8 cellular contexts compared by ENCODE assay signal in genomic region chr17:50344712-50345380, GRCh38. TPM values are rescaled to one million over a fixed set of nuclear protein-coding genes. Genes with fewer than 3 reads are reported as not detected.
A peak's percentile ranks its signal among the peaks of the same experiment; 100 is the strongest.
DNase-seq lines count a peak whose midpoint lies in the region; ATAC-seq and TF ChIP-seq lines count a peak whose summit lies in the region.

No MANE protein-coding gene starts in this region.

- H3K9me3 Mint-ChIP-seq in CD8-positive, alpha-beta T cell: no peaks in the 10 kb centered on the region
- H3K9me3 Mint-ChIP-seq in activated CD8-positive, alpha-beta T cell treated with anti-CD3 and anti-CD28 coated beads for 36 hours: no peaks in the 10 kb centered on the region

- no peak overlapping the region for H3K27ac ChIP-seq in CD8-positive, alpha-beta T cell (ENCODE audit: low read depth, low read length)
- H3K27ac ChIP-seq in HUES6 (ENCODE audit: low read depth, low read length): no peak overlapping the region
- H3K27ac ChIP-seq in upper lobe of right lung: no peak overlapping the region
- H3K27ac ChIP-seq in gastrocnemius medialis: no peak overlapping the region

- ATAC-seq in CD8-positive, alpha-beta T cell: no peak
- ATAC-seq in activated CD8-positive, alpha-beta T cell treated with anti-CD3 and anti-CD28 coated beads for 36 hours: no peak
- ATAC-seq in mucosa of descending colon: peak; percentile 29
- no peak for ATAC-seq in upper lobe of right lung
- ATAC-seq in GM21447 (IDR thresholded peaks at IDR 0.05; ENCODE audit: unreplicated experiment): no peak
- no peak for ATAC-seq in gastrocnemius medialis

- H3K36me3 ChIP-seq in CD8-positive, alpha-beta T cell (ENCODE audit: insufficient read depth, low read length): no peaks in the 10 kb centered on the region
- H3K36me3 ChIP-seq in HUES6 (ENCODE audit: control insufficient read depth, insufficient read depth, low read length): no peaks in the 10 kb centered on the region
- no peaks in the 10 kb centered on the region for H3K36me3 ChIP-seq in mucosa of descending colon (ENCODE audit: low read depth)
- no peaks in the 10 kb centered on the region for H3K36me3 ChIP-seq in upper lobe of right lung
- H3K36me3 ChIP-seq in gastrocnemius medialis: no peaks in the 10 kb centered on the region

- DNase-seq in CD8-positive, alpha-beta T cell: no peak
- peak; percentile 15 for DNase-seq in activated CD8-positive, alpha-beta T cell treated with anti-CD3 and anti-CD28 coated beads for 36 hours
- DNase-seq in mucosa of descending colon: peak in 2 of 3 donors; percentile 25 to 53
- no peak for DNase-seq in upper lobe of right lung
- DNase-seq in HEK293T (ENCODE audit: extremely low spot score): no peak
- DNase-seq in gastrocnemius medialis: no peak

- peaks cover 2% of the 10 kb centered on the region for H3K36me3 Mint-ChIP-seq in CD8-positive, alpha-beta T cell
- no peaks in the 10 kb centered on the region for H3K36me3 Mint-ChIP-seq in activated CD8-positive, alpha-beta T cell treated with anti-CD3 and anti-CD28 coated beads for 36 hours (ENCODE audit: low read depth)

- TF ChIP-seq POLR2A in gastrocnemius medialis (IDR thresholded peaks at IDR 0.05): no peak

- in situ Hi-C loops in gastrocnemius medialis (cut with MboI; ENCODE audit: low sequenced_read_pairs in 4 of 4): no loop called here

- H3K27ac Mint-ChIP-seq in CD8-positive, alpha-beta T cell: peak overlapping the region; percentile 41
- peak overlapping the region; percentile 78 for H3K27ac Mint-ChIP-seq in activated CD8-positive, alpha-beta T cell treated with anti-CD3 and anti-CD28 coated beads for 36 hours

- TF ChIP-seq CTCF in CD8-positive, alpha-beta T cell (IDR thresholded peaks at IDR 0.05): no peak
- no peak for TF ChIP-seq CTCF in activated CD8-positive, alpha-beta T cell treated with anti-CD3 and anti-CD28 coated beads for 36 hours (IDR thresholded peaks at IDR 0.05)
- TF ChIP-seq CTCF in mucosa of descending colon (IDR thresholded peaks at IDR 0.05) (no peak), upper lobe of right lung (IDR thresholded peaks at IDR 0.05) (no peak), gastrocnemius medialis (IDR thresholded peaks at IDR 0.05 in 4 of 5, conservative IDR thresholded peaks at IDR 0.05 in 1 of 5) (no peak)

- peak overlapping the region; percentile 55 for H3K4me3 ChIP-seq in CD8-positive, alpha-beta T cell (ENCODE audit: low read depth, low read length)
- H3K4me3 ChIP-seq in HUES6 (ENCODE audit: low read depth, low read length) (peak overlapping the region; percentile 95; the same call in 1 of the 2 replicates), mucosa of descending colon (no peak overlapping the region), upper lobe of right lung (no peak overlapping the region), gastrocnemius medialis (peak overlapping the region in 1 of 4 donors; percentile 79)

- CTCF ChIA-PET in CD8-positive, alpha-beta T cell (lab: Charles Lee): interaction anchor here (3.3 kb wide), 1 partner anchor 17 kb away, joined by 21 read pairs; no protein-coding TSS in a partner anchor
- CTCF ChIA-PET in activated CD8-positive, alpha-beta T cell treated with anti-CD3 and anti-CD28 coated beads for 36 hours (lab: Charles Lee): interaction anchor here (3.4 to 4.8 kb wide), 2 partner anchors 16 to 17 kb away, joined by 13 to 69 read pairs; no protein-coding TSS in a partner anchor
- CTCF ChIA-PET in HEK293T (lab: Yijun Ruan, JAX): no interaction called here

- peaks cover 34% of the 10 kb centered on the region for H3K4me1 Mint-ChIP-seq in CD8-positive, alpha-beta T cell (ENCODE audit: low read depth)
- H3K4me1 Mint-ChIP-seq in activated CD8-positive, alpha-beta T cell treated with anti-CD3 and anti-CD28 coated beads for 36 hours (ENCODE audit: low read depth): peaks cover 33% of the 10 kb centered on the region

- H3K4me1 ChIP-seq in CD8-positive, alpha-beta T cell (ENCODE audit: insufficient read depth, low read length): peaks cover 29% of the 10 kb centered on the region
- peaks cover 21% of the 10 kb centered on the region for H3K4me1 ChIP-seq in HUES6 (ENCODE audit: control insufficient read depth, insufficient read depth, low read length)
- H3K4me1 ChIP-seq in mucosa of descending colon (ENCODE audit: low read depth): peaks cover 31% of the 10 kb centered on the region
- H3K4me1 ChIP-seq in upper lobe of right lung: peaks cover 13% of the 10 kb centered on the region
- peaks cover 8 to 19% of the 10 kb centered on the region in 2 donors for H3K4me1 ChIP-seq in gastrocnemius medialis

- H3K27me3 Mint-ChIP-seq in CD8-positive, alpha-beta T cell (ENCODE audit: low read depth): no peaks in the 10 kb centered on the region
- no peaks in the 10 kb centered on the region for H3K27me3 Mint-ChIP-seq in activated CD8-positive, alpha-beta T cell treated with anti-CD3 and anti-CD28 coated beads for 36 hours

- H3K9me3 ChIP-seq in CD8-positive, alpha-beta T cell (ENCODE audit: low read length): no peaks in the 10 kb centered on the region
- H3K9me3 ChIP-seq in HUES6 (ENCODE audit: control insufficient read depth, insufficient read depth, low read depth, low read length) (peaks cover 2% of the 10 kb centered on the region; the same call in 1 of the 2 replicates), mucosa of descending colon (no peaks in the 10 kb centered on the region), upper lobe of right lung (no peaks in the 10 kb centered on the region), gastrocnemius medialis (no peaks in the 10 kb centered on the region)

- no peak overlapping the region for H3K9ac ChIP-seq in HUES6 (ENCODE audit: low read length)

- H3K4me3 Mint-ChIP-seq in CD8-positive, alpha-beta T cell: peak overlapping the region; percentile 78
- peak overlapping the region; percentile 78 for H3K4me3 Mint-ChIP-seq in activated CD8-positive, alpha-beta T cell treated with anti-CD3 and anti-CD28 coated beads for 36 hours

- POLR2A ChIA-PET in CD8-positive, alpha-beta T cell (lab: Charles Lee): interaction anchor here (0.6 to 2.8 kb wide), 5 partner anchors 8 to 1448 kb away, joined by 3 to 17 read pairs (median 4); partner anchors contain the start of gene LRRC59
- POLR2A ChIA-PET in activated CD8-positive, alpha-beta T cell treated with anti-CD3 and anti-CD28 coated beads for 36 hours (lab: Charles Lee): interaction anchor here (0.6 to 5.3 kb wide), 5 partner anchors 16 to 184 kb away, joined by 3 to 69 read pairs (median 7); partner anchors contain the start of gene LRRC59
- POLR2A ChIA-PET in HEK293T (lab: Yijun Ruan, JAX): interaction anchor here (1.5 kb wide), 1 partner anchor 10 kb away, joined by 4 read pairs; no protein-coding TSS in a partner anchor

- intact Hi-C loops in CD8-positive, alpha-beta T cell (cut with DNase I, micrococcal nuclease): loop anchor here in 1 of 2 experiments (5.0 kb wide), 1 partner anchor 362 kb away; the partner anchor contains the start of gene ANKRD40
- intact Hi-C loops in activated CD8-positive, alpha-beta T cell treated with anti-CD3 and anti-CD28 coated beads for 36 hours (cut with micrococcal nuclease): no loop called here
- intact Hi-C loops in mucosa of descending colon (cut with DNase I, micrococcal nuclease) (no loop called here), upper lobe of right lung (cut with DNase I) (no loop called here), gastrocnemius medialis (cut with DNase I; ENCODE audit: low total_unique reads) (loop anchor here (2.0 kb wide), 1 partner anchor 28 kb away; the partner anchor contains the start of genes EME1 and MRPL27)

- no peaks in the 10 kb centered on the region for H3K27me3 ChIP-seq in CD8-positive, alpha-beta T cell (ENCODE audit: insufficient read depth, low read length)
- H3K27me3 ChIP-seq in HUES6 (ENCODE audit: control insufficient read depth, insufficient read depth, low read length) (peaks cover 13% of the 10 kb centered on the region), upper lobe of right lung (no peaks in the 10 kb centered on the region), gastrocnemius medialis (no peaks in the 10 kb centered on the region)

TF ChIP-seq in HEK293T, 16 proteins besides CTCF, POLR2A, EP300 and RAD21 (continues in another document):
- TF ChIP-seq LEF1 (IDR thresholded peaks at IDR 0.05; ENCODE audit: borderline replicate concordance) (no peak), BHLHE40 (IDR thresholded peaks at IDR 0.05; ENCODE audit: borderline replicate concordance) (no peak), ELF4 (IDR thresholded peaks at IDR 0.05) (no peak), L3MBTL2 (conservative IDR thresholded peaks at IDR 0.05) (no peak), TARDBP (IDR thresholded peaks at IDR 0.05) (no peak), NFRKB (IDR thresholded peaks at IDR 0.05) (no peak), FOXA1 (IDR thresholded peaks at IDR 0.05) (no peak), ARNT (IDR thresholded peaks at IDR 0.05) (no peak), ZNF384 (IDR thresholded peaks at IDR 0.05) (no peak), HDGF (IDR thresholded peaks at IDR 0.05; ENCODE audit: borderline replicate concordance) (no peak)

RNA-seq across cellular contexts. Expression of gene XYLT2, which starts 1.1 kb away (rescaled TPM):
- 1 to 10 TPM; 9.0 to 9.4 TPM for total RNA-seq in CD8-positive, alpha-beta T cell
- total RNA-seq in activated CD8-positive, alpha-beta T cell treated with anti-CD3 and anti-CD28 coated beads for 36 hours: 10 to 100 TPM; 24.4 to 25.3 TPM
- total RNA-seq in mucosa of descending colon: 10 to 100 TPM; 14.7 to 20.0 (median 18.4) TPM
- total RNA-seq in upper lobe of right lung: 20.3 TPM
- total RNA-seq in gastrocnemius medialis: 10 to 100 TPM in 2 of 4 donors, 1 to 10 TPM in 2; 7.9 to 12.6 (median 9.8) TPM

RNA-seq across cellular contexts. Expression of gene MRPL27, which starts 28.1 kb away (rescaled TPM):
- 10 to 100 TPM; 28.6 to 30.8 TPM for total RNA-seq in CD8-positive, alpha-beta T cell
- 10 to 100 TPM; 54.6 to 55.8 TPM for total RNA-seq in activated CD8-positive, alpha-beta T cell treated with anti-CD3 and anti-CD28 coated beads for 36 hours
- total RNA-seq in mucosa of descending colon: 10 to 100 TPM; 63.7 to 90.3 (median 80.2) TPM
- 47.1 TPM for total RNA-seq in upper lobe of right lung
- total RNA-seq in gastrocnemius medialis: 100 to 1,000 TPM; 110 to 141 (median 134) TPM

RNA-seq across cellular contexts. Expression of gene EME1, which starts 28.2 kb away (rescaled TPM):
- under 1 TPM; 0.53 to 0.60 TPM for total RNA-seq in CD8-positive, alpha-beta T cell
- total RNA-seq in activated CD8-positive, alpha-beta T cell treated with anti-CD3 and anti-CD28 coated beads for 36 hours: 10 to 100 TPM; 48.0 to 48.6 TPM
- total RNA-seq in mucosa of descending colon (1 to 10 TPM in 2 of 3 donors, under 1 TPM in 1; 0.76 to 4.0 (median 1.8) TPM), upper lobe of right lung (1.3 TPM), gastrocnemius medialis (under 1 TPM in 2 of 4 donors, not detected in 2; 0.82 to 0.95 TPM)

RNA-seq across cellular contexts. Expression of gene LRRC59, which starts 52.5 kb away (rescaled TPM):
- 10 to 100 TPM; 59.1 to 59.9 TPM for total RNA-seq in CD8-positive, alpha-beta T cell
- total RNA-seq in activated CD8-positive, alpha-beta T cell treated with anti-CD3 and anti-CD28 coated beads for 36 hours: 10 to 100 TPM; 70.6 to 71.0 TPM
- total RNA-seq in mucosa of descending colon (100 to 1,000 TPM in 2 of 3 donors, 10 to 100 TPM in 1; 76.8 to 143 (median 109) TPM), upper lobe of right lung (68.0 TPM), gastrocnemius medialis (10 to 100 TPM; 25.4 to 73.2 (median 55.8) TPM)

Comparison
In these comparisons a context has a peak if more than half of its experiments do, and no peak if none do; other contexts are left out.
1. DNase-seq: peak in activated CD8-positive, alpha-beta T cell treated with anti-CD3 and anti-CD28 coated beads for 36 hours (single experiment) and mucosa of descending colon (2 of 3); none in CD8-positive, alpha-beta T cell (0 of 7), upper lobe of right lung (single experiment), HEK293T (single experiment) and gastrocnemius medialis (0 of 2).
2. H3K4me3 ChIP-seq: peak in CD8-positive, alpha-beta T cell (single experiment) and HUES6 (single experiment); none in mucosa of descending colon (single experiment) and upper lobe of right lung (single experiment).
3. RNA of gene EME1, which starts 28.2 kb away (total RNA-seq): 48.0 to 48.6 TPM in activated CD8-positive, alpha-beta T cell treated with anti-CD3 and anti-CD28 coated beads for 36 hours; 0.76 to 4.0 TPM in mucosa of descending colon, 1.3 TPM in upper lobe of right lung (single experiment), 0.82 to 0.95 TPM in gastrocnemius medialis and 0.53 to 0.60 TPM in CD8-positive, alpha-beta T cell; every median in the first group is over 4 times any median in the second.